28 cellular contexts compared by ENCODE assay signal in genomic region chr3:111318289-111318688, GRCh38.
"Had no signal": no experiment of that assay in that cellular context is flagged by ENCODE, and none has a peak within 500 bp of the region (broad histone marks: within the 10 kb centered on the region; RNA-seq: fewer than 3 reads in every experiment).

No MANE protein-coding gene starts in this region.

- H3K27me3 ChIP-seq: colonic mucosa, esophagus squamous epithelium, gastrocnemius medialis, heart right ventricle had no signal

- H3K4me1 ChIP-seq: colonic mucosa, left ventricle myocardium inferior had no signal

- H3K4me3 ChIP-seq: colonic mucosa, esophagus squamous epithelium, gastrocnemius medialis, heart right ventricle, left ventricle myocardium inferior, lower lobe of right lung, mucosa of descending colon had no signal

- H3K9me3 Mint-ChIP-seq: effector memory CD8-positive, alpha-beta T cell; endodermal cell; naive thymus-derived CD8-positive, alpha-beta T cell had no signal

- H3K27me3 Mint-ChIP-seq: dendritic cell treated with granulocyte-macrophage colony-stimulating factor and Interleukin-4, amounts not matched to agents 40 ng/mL and 50 ng/mL, for 4 days; effector memory CD8-positive, alpha-beta T cell; naive B cell; naive thymus-derived CD8-positive, alpha-beta T cell had no signal

- H3K36me3 ChIP-seq: colonic mucosa, esophagus squamous epithelium, gastrocnemius medialis, heart right ventricle, left ventricle myocardium inferior, lower lobe of right lung had no signal

- H3K36me3 Mint-ChIP-seq: mesothelial cell of epicardium; naive B cell; naive thymus-derived CD8-positive, alpha-beta T cell had no signal

- ATAC-seq: effector memory CD8-positive, alpha-beta T cell; esophagus mucosa; gastrocnemius medialis; heart right ventricle; left cardiac atrium; lower lobe of right lung; mucosa of descending colon; naive thymus-derived CD8-positive, alpha-beta T cell had no signal

- FAIRE-seq: endometrium, islet of Langerhans, keratinocyte had no signal

- DNase-seq: colonic mucosa; cortex of kidney; effector CD8-positive, alpha-beta T cell; effector memory CD8-positive, alpha-beta T cell; endodermal cell; erythroblast; esophagus squamous epithelium; foreskin fibroblast; foreskin melanocyte; gastrocnemius medialis; glutamatergic neuron; head of caudate nucleus; heart right ventricle; hippocampal formation; left cardiac atrium; left ventricle myocardium inferior; lower lobe of right lung; mesenchymal stem cell; mucosa of descending colon; naive B cell; naive thymus-derived CD8-positive, alpha-beta T cell had no signal

- H3K27ac ChIP-seq: colonic mucosa, epithelial cell of prostate, esophagus squamous epithelium, gastrocnemius medialis, heart right ventricle, left ventricle myocardium inferior, lower lobe of right lung had no signal

- H3K27ac Mint-ChIP-seq: dendritic cell treated with granulocyte-macrophage colony-stimulating factor and Interleukin-4, amounts not matched to agents 40 ng/mL and 50 ng/mL, for 4 days; effector memory CD8-positive, alpha-beta T cell; endodermal cell; mesothelial cell of epicardium; naive thymus-derived CD8-positive, alpha-beta T cell had no signal

- H3K4me3 Mint-ChIP-seq: dendritic cell treated with granulocyte-macrophage colony-stimulating factor and Interleukin-4, amounts not matched to agents 40 ng/mL and 50 ng/mL, for 4 days; effector memory CD8-positive, alpha-beta T cell; endodermal cell; mesothelial cell of epicardium; naive B cell; naive thymus-derived CD8-positive, alpha-beta T cell had no signal

- H3K9me3 ChIP-seq: colonic mucosa, esophagus squamous epithelium, gastrocnemius medialis, heart right ventricle, left ventricle myocardium inferior, lower lobe of right lung, mucosa of descending colon had no signal
